In the genomic region with DNA sequence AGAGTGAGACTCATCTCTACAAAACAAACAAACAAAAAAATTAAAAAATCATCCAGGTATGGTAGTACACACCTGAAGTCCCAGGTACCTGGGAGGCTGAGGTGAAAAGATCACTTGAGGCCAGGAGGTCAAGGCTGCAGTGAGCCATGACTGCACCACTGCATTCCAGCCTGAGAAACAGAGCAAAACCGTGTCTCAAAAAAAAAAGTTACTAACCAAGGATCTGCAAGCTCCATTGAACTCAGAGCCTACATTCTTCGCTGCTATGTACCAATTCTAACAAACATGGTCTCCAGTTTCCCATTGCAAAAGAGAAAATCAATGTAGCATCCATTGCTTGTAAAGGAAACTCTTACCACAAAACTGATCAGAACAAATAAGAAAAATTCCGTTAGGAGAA, we compare ENCODE assay signal across 14 cellular contexts. TPM values are rescaled to one million over a fixed set of nuclear protein-coding genes. Genes with fewer than 3 reads are reported as not detected.
DNase-seq lines count a peak whose midpoint lies in the region; ATAC-seq, FAIRE-seq and TF ChIP-seq lines count a peak whose summit lies in the region.
"Had no signal": no experiment of that assay in that cellular context is flagged by ENCODE, and none has a peak within 500 bp of the region (broad histone marks: within the 10 kb centered on the region; RNA-seq: fewer than 3 reads in every experiment).

No MANE protein-coding gene starts in this region.

- no peaks in the 10 kb centered on the region for H3K27me3 Mint-ChIP-seq in activated CD8-positive, alpha-beta memory T cell treated with anti-CD3 and anti-CD28 coated beads, Interleukin-2, amount 10 ng/mL, durations not matched to agents 7 days and 5 days
- H3K27me3 Mint-ChIP-seq in neural crest cell (ENCODE audit: low read depth): no peaks in the 10 kb centered on the region
- H3K27me3 Mint-ChIP-seq in effector memory CD8-positive, alpha-beta T cell: no peaks in the 10 kb centered on the region

- peak; percentile 23 for FAIRE-seq in GM12878 (lab: Jason Lieb, UNC)
- FAIRE-seq: H54 had no signal

- no peak for TF ChIP-seq POLR2A in GM12878 (IDR thresholded peaks at IDR 0.05; ENCODE audit: low read depth, low read length)
- TF ChIP-seq POLR2A in heart left ventricle (IDR thresholded peaks at IDR 0.05): no peak

- H3K4me1 Mint-ChIP-seq in activated CD8-positive, alpha-beta memory T cell treated with anti-CD3 and anti-CD28 coated beads, Interleukin-2, amount 10 ng/mL, durations not matched to agents 7 days and 5 days: peaks cover 70% of the 10 kb centered on the region
- H3K4me1 Mint-ChIP-seq in neural crest cell: peaks cover 29% of the 10 kb centered on the region
- peaks cover 39 to 65% of the 10 kb centered on the region in 2 donors for H3K4me1 Mint-ChIP-seq in effector memory CD8-positive, alpha-beta T cell (ENCODE audit: low read depth in 2 of 2)

- ATAC-seq in activated CD8-positive, alpha-beta memory T cell treated with anti-CD3 and anti-CD28 coated beads, Interleukin-2, amount 10 ng/mL, durations not matched to agents 7 days and 5 days: no peak
- ATAC-seq in GM12878 (no peak), heart left ventricle (no peak)
- no peak for ATAC-seq in effector memory CD8-positive, alpha-beta T cell (replicated peaks)
- ATAC-seq: CD8-positive, alpha-beta T cell had no signal

- H3K36me3 ChIP-seq in Karpas-422 (ENCODE audit: insufficient read depth, low read length): peaks cover 26% of the 10 kb centered on the region
- H3K36me3 ChIP-seq in GM12878 (ENCODE audit: control insufficient read depth in 2 of 2, insufficient read depth in 2 of 2, low read length in 1 of 2): peaks cover 0 to 5% of the 10 kb centered on the region in 2 experiments; a peak in 3 of 4 replicates
- H3K36me3 ChIP-seq in heart left ventricle: peaks cover 0 to 5% (median 0%) of the 10 kb centered on the region in 9 donors

- TF ChIP-seq CTCF in GM12878 (IDR thresholded peaks at IDR 0.05 in 2 of 3, conservative IDR thresholded peaks at IDR 0.05 in 1 of 3; ENCODE audit: control insufficient read depth in 2 of 3, extremely low read depth in 1 of 3, insufficient read depth in 1 of 3, low read depth in 3 of 3, low read length in 3 of 3): no peak
- TF ChIP-seq CTCF in neural crest cell (conservative IDR thresholded peaks at IDR 0.05): no peak
- TF ChIP-seq CTCF in heart left ventricle (IDR thresholded peaks at IDR 0.05): no peak

- H2AFZ ChIP-seq in Karpas-422 (ENCODE audit: low read length): no peak overlapping the region
- no peak overlapping the region for H2AFZ ChIP-seq in GM12878 (ENCODE audit: control insufficient read depth, low read depth, low read length)

- H3K9me3 Mint-ChIP-seq in activated CD8-positive, alpha-beta memory T cell treated with anti-CD3 and anti-CD28 coated beads, Interleukin-2, amount 10 ng/mL, durations not matched to agents 7 days and 5 days (ENCODE audit: low read depth): no peaks in the 10 kb centered on the region
- H3K9me3 Mint-ChIP-seq in neural crest cell: no peaks in the 10 kb centered on the region
- no peaks in the 10 kb centered on the region for H3K9me3 Mint-ChIP-seq in effector memory CD8-positive, alpha-beta T cell
- H3K9me3 Mint-ChIP-seq: CD8-positive, alpha-beta T cell had no signal

- H3K27ac ChIP-seq in Karpas-422 (ENCODE audit: low read length) (peak overlapping the region; percentile 90), GM12878 (ENCODE audit: control insufficient read depth, insufficient read depth) (no peak overlapping the region), heart left ventricle (no peak overlapping the region)

- TF ChIP-seq RAD21 in GM12878 (IDR thresholded peaks at IDR 0.05; ENCODE audit: insufficient read depth, low read depth, low read length): no peak

- H3K4me3 Mint-ChIP-seq in activated CD8-positive, alpha-beta memory T cell treated with anti-CD3 and anti-CD28 coated beads, Interleukin-2, amount 10 ng/mL, durations not matched to agents 7 days and 5 days: no peak overlapping the region
- H3K4me3 Mint-ChIP-seq in neural crest cell: no peak overlapping the region
- no peak overlapping the region for H3K4me3 Mint-ChIP-seq in effector memory CD8-positive, alpha-beta T cell
- H3K4me3 Mint-ChIP-seq: CD8-positive, alpha-beta T cell had no signal

- intact Hi-C loops in GM12878 (cut with micrococcal nuclease; ENCODE audit: unreplicated experiment) (no loop called here), heart left ventricle (cut with DNase I) (loop anchor here in 3 of 10 donors (5.0 kb wide), 1 partner anchor 33 kb away; a partner anchor contains a TSS)

- peak overlapping the region; percentile 95 for H3K27ac Mint-ChIP-seq in activated CD8-positive, alpha-beta memory T cell treated with anti-CD3 and anti-CD28 coated beads, Interleukin-2, amount 10 ng/mL, durations not matched to agents 7 days and 5 days
- H3K27ac Mint-ChIP-seq in neural crest cell (ENCODE audit: unreplicated experiment): peak overlapping the region; percentile 12
- H3K27ac Mint-ChIP-seq in effector memory CD8-positive, alpha-beta T cell: no peak overlapping the region

- no peaks in the 10 kb centered on the region for H3K27me3 ChIP-seq in Karpas-422 (ENCODE audit: low read length)
- no peaks in the 10 kb centered on the region for H3K27me3 ChIP-seq in GM12878 (replicated peaks in 1 of 2; ENCODE audit: control insufficient read depth in 2 of 2, insufficient read depth in 2 of 2, low read length in 1 of 2)
- H3K27me3 ChIP-seq in heart left ventricle: no peaks in the 10 kb centered on the region

- WGBS in GM12878 (ENCODE audit: insufficient coverage, insufficient replicate concordance, low lambda C conversion rate, missing lambda C conversion rate): 65% methylated on average over 3 of the region's 3 CpGs
- WGBS in heart left ventricle, 4 donors: 90 to 94% (median 92%) methylated on average over 3 of the region's 3 CpGs

- H3K4me3 ChIP-seq in Karpas-422 (ENCODE audit: low read length): no peak overlapping the region
- H3K4me3 ChIP-seq in GM12878: no peak overlapping the region
- no peak overlapping the region for H3K4me3 ChIP-seq in heart left ventricle

- POLR2A ChIA-PET in GM12878 (lab: Charles Lee): no interaction called here

- H3K9me3 ChIP-seq in Karpas-422 (ENCODE audit: low read length) (no peaks in the 10 kb centered on the region), GM12878 (replicated peaks; ENCODE audit: control insufficient read depth, insufficient read depth, low read length) (no peaks in the 10 kb centered on the region), heart left ventricle (no peaks in the 10 kb centered on the region)

- SMC1A ChIA-PET in GM12878 (lab: Charles Lee; ENCODE audit: uncharacterized antibody, unreplicated experiment): interaction anchor here (2.5 to 3.9 kb wide), 4 partner anchors 16 to 51 kb away, joined by 7 to 19 read pairs (median 10); no protein-coding TSS in a partner anchor

- no peak for TF ChIP-seq EP300 in GM12878 (IDR thresholded peaks at IDR 0.05; ENCODE audit: borderline replicate concordance in 1 of 2, control insufficient read depth in 1 of 2, low read depth in 2 of 2, low read length in 2 of 2)

- no TSS peak for BruUV-seq in GM12878 (replicated peaks; lab: Mats Ljungman, UMichigan)

- CTCF ChIA-PET in activated CD8-positive, alpha-beta memory T cell treated with anti-CD3 and anti-CD28 coated beads, Interleukin-2, amount 10 ng/mL, durations not matched to agents 7 days and 5 days (lab: Charles Lee): no interaction called here
- CTCF ChIA-PET in GM12878 (lab: Yijun Ruan, JAX): interaction anchor here (1.1 to 1.2 kb wide), 2 partner anchors 9 to 30 kb away, joined by 3 read pairs; no protein-coding TSS in a partner anchor

- in situ Hi-C loops in GM12878 (cut with MboI): no loop called here

- peaks cover 39% of the 10 kb centered on the region for H3K36me3 Mint-ChIP-seq in activated CD8-positive, alpha-beta memory T cell treated with anti-CD3 and anti-CD28 coated beads, Interleukin-2, amount 10 ng/mL, durations not matched to agents 7 days and 5 days
- peaks cover 2% of the 10 kb centered on the region for H3K36me3 Mint-ChIP-seq in neural crest cell (ENCODE audit: low read depth)
- H3K36me3 Mint-ChIP-seq in effector memory CD8-positive, alpha-beta T cell (ENCODE audit: insufficient read depth): peaks cover 11% of the 10 kb centered on the region

- H3K79me2 ChIP-seq in Karpas-422 (ENCODE audit: low read length): peaks cover 93% of the 10 kb centered on the region
- H3K79me2 ChIP-seq in GM12878 (ENCODE audit: control insufficient read depth, insufficient read depth, low read length): peaks cover 10% of the 10 kb centered on the region

- H3K4me2 ChIP-seq in Karpas-422 (ENCODE audit: low read depth, low read length, poor library complexity, severe bottlenecking) (no peak overlapping the region), GM12878 (ENCODE audit: control insufficient read depth, insufficient read depth) (no peak overlapping the region)

- no peaks in the 10 kb centered on the region for H3K9me2 ChIP-seq in Karpas-422 (replicated peaks; ENCODE audit: insufficient read depth, low read length)

- DNase-seq in activated CD8-positive, alpha-beta memory T cell treated with anti-CD3 and anti-CD28 coated beads, Interleukin-2, amount 10 ng/mL, durations not matched to agents 7 days and 5 days: no peak
- DNase-seq in activated CD8-positive, alpha-beta memory T cell treated with anti-CD3 and anti-CD28 coated beads, Interleukin-2, amount 50 U/mL, for 48 hours: no peak
- DNase-seq in Karpas-422: no peak
- DNase-seq in GM12878 (ENCODE audit: low read depth, low spot score): no peak
- no peak for DNase-seq in neural crest cell (ENCODE audit: low read depth, low spot score)
- no peak for DNase-seq in effector memory CD8-positive, alpha-beta T cell
- DNase-seq in DMS153 treated with DMSO at 0.1 percent for 48 hours (lab: John Stamatoyannopoulos, UW; ENCODE audit: unreplicated experiment): no peak
- no peak for DNase-seq in heart left ventricle
- DNase-seq: CD8-positive, alpha-beta T cell; Kasumi-1; NCI-H187 treated with DMSO at 0.1 percent for 48 hours; NCI-H2171; NCI-H510A treated with DMSO at 0.1 percent for 48 hours had no signal

- peaks cover 29% of the 10 kb centered on the region; the same call in 1 of the 2 replicates for H4K20me1 ChIP-seq in Karpas-422 (ENCODE audit: insufficient read depth, low read depth, low read length)
- no peaks in the 10 kb centered on the region for H4K20me1 ChIP-seq in GM12878 (ENCODE audit: control insufficient read depth, insufficient read depth)

- peaks cover 81% of the 10 kb centered on the region for H3K4me1 ChIP-seq in Karpas-422 (ENCODE audit: low read length)
- peaks cover 50% of the 10 kb centered on the region for H3K4me1 ChIP-seq in GM12878 (ENCODE audit: control insufficient read depth, insufficient read depth, low read length)
- H3K4me1 ChIP-seq in heart left ventricle: peaks cover 5 to 61% (median 41%) of the 10 kb centered on the region in 12 donors

- RAD21 ChIA-PET in GM12878 (lab: Charles Lee; ENCODE audit: unreplicated experiment): no interaction called here

- H3K9ac ChIP-seq in Karpas-422 (ENCODE audit: low read length) (no peak overlapping the region), GM12878 (ENCODE audit: control insufficient read depth, insufficient read depth, low read length) (no peak overlapping the region)

RNA-seq across cellular contexts. Expression of a gene that starts 33.5 kb away (rescaled TPM):
- total RNA-seq in activated CD8-positive, alpha-beta memory T cell treated with anti-CD3 and anti-CD28 coated beads, Interleukin-2, amount 10 ng/mL, durations not matched to agents 7 days and 5 days: 10 to 100 TPM; 23.3 to 26.6 TPM
- 63.4 and 126 TPM in 2 replicates for total RNA-seq in Karpas-422 (2014; rRNA removed; shearing (Covaris generic); ENCODE audit: low replicate concordance)
- 50.7 and 65.2 TPM in 2 replicates for total RNA-seq in GM12878 (2013; cell fraction: nucleolus; rRNA removed)
- total RNA-seq in GM12878 (2014; rRNA removed): 17.1 and 19.3 TPM in 2 replicates
- 15.4 and 16.2 TPM in 2 replicates for total RNA-seq in GM12878 (2014; rRNA removed; fragmentation: Illumina TruSeq; extraction: Trizol)
- 21.7 and 25.7 TPM in 2 replicates for total RNA-seq in GM12878 (2021)
- polyA plus RNA-seq in GM12878 (2011; ENCODE audit: low read depth): 6.2 TPM
- polyA plus RNA-seq in GM12878 (2011; rRNA removed): 22.9 and 24.7 TPM in 2 replicates
- polyA plus RNA-seq in GM12878 (2011; cell fraction: cytosol; rRNA removed): 13.3 and 15.2 TPM in 2 replicates
- polyA plus RNA-seq in GM12878 (2011; cell fraction: nucleus; rRNA removed): 9.5 and 11.1 TPM in 2 replicates
- 8.7 TPM in 2 replicates for polyA plus RNA-seq in GM12878 (2012)
- polyA plus RNA-seq in GM12878 (2014; fragmentation: Illumina TruSeq; extraction: Trizol): 22.4 and 22.6 TPM in 2 replicates
- 1 to 10 TPM; 5.0 to 8.1 TPM for polyA plus RNA-seq in GM12878 (2014; fragmentation: Nextera tagmentation; extraction: Ambion mirVana)
- 16.0 and 16.5 TPM in 2 replicates for polyA plus RNA-seq in GM12878 (2014; rRNA removed)
- 10 to 100 TPM; 10.8 to 12.7 TPM for polyA plus RNA-seq in GM12878 (2016; fragmentation: Nextera tagmentation; extraction: Ambion mirVana)
- 19.7 and 33.3 TPM in 2 replicates for polyA minus RNA-seq in GM12878 (2011; rRNA and poly(A)+ RNA removed)
- polyA minus RNA-seq in GM12878 (2011; cell fraction: cytosol; rRNA and poly(A)+ RNA removed): 9.6 and 12.2 TPM in 2 replicates
- 13.5 and 23.0 TPM in 2 replicates for polyA minus RNA-seq in GM12878 (2011; cell fraction: nucleus; rRNA and poly(A)+ RNA removed)
- 23.5 and 28.1 TPM in 2 replicates for total RNA-seq in neural crest cell
- total RNA-seq in heart left ventricle: 10 to 100 TPM; 13.3 to 28.7 (median 21.3) TPM
- 10 to 100 TPM in 1 of 2 donors, 1 to 10 TPM in 1; 3.4 to 12.0 TPM for polyA plus RNA-seq in heart left ventricle

Comparison
In these comparisons a context has a peak if more than half of its experiments do, and no peak if none do; other contexts are left out.
1. H3K27ac Mint-ChIP-seq: peak in activated CD8-positive, alpha-beta memory T cell treated with anti-CD3 and anti-CD28 coated beads, Interleukin-2, amount 10 ng/mL, durations not matched to agents 7 days and 5 days (single experiment) and neural crest cell (single experiment); none in effector memory CD8-positive, alpha-beta T cell (0 of 2).